Comparison of ENCODE assay signal across 15 cellular contexts in the genomic region with DNA sequence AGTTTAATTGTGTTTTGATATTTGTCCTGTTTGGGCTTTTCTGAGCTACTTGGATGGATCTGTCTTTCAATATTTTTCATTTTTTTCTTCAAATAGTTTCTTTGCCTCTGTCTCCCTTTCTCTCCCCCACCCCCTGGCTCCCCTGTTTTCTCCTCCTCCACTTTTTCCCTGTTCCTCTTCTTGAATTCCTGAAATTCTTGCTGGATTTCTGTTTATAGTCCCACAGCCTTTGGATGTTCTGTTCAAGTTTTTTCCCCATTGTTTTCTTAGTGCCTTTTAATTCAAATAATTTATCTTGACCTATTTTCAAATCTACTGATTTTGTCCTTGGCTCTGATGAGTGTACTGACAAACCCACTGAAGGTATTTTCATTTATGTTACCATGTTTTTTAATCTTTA.
"Had no signal": no experiment of that assay in that cellular context is flagged by ENCODE, and none has a peak within 500 bp of the region (broad histone marks: within the 10 kb centered on the region; RNA-seq: fewer than 3 reads in every experiment).

No MANE protein-coding gene starts in this region.

- DNase-seq: activated CD4-positive, alpha-beta T cell treated with anti-CD3 and anti-CD28 coated beads for 36 hours; activated CD8-positive, alpha-beta memory T cell treated with anti-CD3 and anti-CD28 coated beads, Interleukin-2, amount 50 U/mL, for 4 hours; activated CD8-positive, alpha-beta T cell treated with anti-CD3 and anti-CD28 coated beads for 36 hours; activated naive CD4-positive, alpha-beta T cell; foreskin fibroblast; glutamatergic neuron; stimulated activated CD4-positive, alpha-beta T cell treated with anti-CD3 and anti-CD28 coated beads, Interleukin-2, amount 100 ng/mL, for 48 hours; stimulated activated naive CD8-positive, alpha-beta T cell treated with anti-CD3 and anti-CD28 coated beads, Interleukin-15, Interleukin-2, amounts not matched to agents 100 U/mL and 50 U/mL, for 24 hours; T-helper 1 cell; upper lobe of right lung had no signal

- H3K4me3 ChIP-seq: suprapubic skin, upper lobe of right lung had no signal

- H3K36me3 ChIP-seq: upper lobe of right lung had no signal

- H3K4me3 Mint-ChIP-seq: activated CD4-positive, alpha-beta T cell treated with anti-CD3 and anti-CD28 coated beads for 36 hours; activated CD8-positive, alpha-beta T cell treated with anti-CD3 and anti-CD28 coated beads for 36 hours; central memory CD8-positive, alpha-beta T cell; dendritic cell treated with granulocyte-macrophage colony-stimulating factor and Interleukin-4, amounts not matched to agents 40 ng/mL and 50 ng/mL, for 4 days; natural killer cell treated with Interleukin-12 subunit alpha and Interleukin-12 subunit beta and Interleukin-15 and Interleukin-18, amount 100 ng/mL, for 72 hours had no signal

- H3K27ac ChIP-seq: suprapubic skin, upper lobe of right lung, VCaP had no signal

- H3K4me1 ChIP-seq: suprapubic skin, upper lobe of right lung had no signal

- H3K4me1 Mint-ChIP-seq: activated CD4-positive, alpha-beta T cell treated with anti-CD3 and anti-CD28 coated beads for 36 hours; central memory CD8-positive, alpha-beta T cell had no signal

- H3K27ac Mint-ChIP-seq: activated CD4-positive, alpha-beta T cell treated with anti-CD3 and anti-CD28 coated beads for 36 hours; activated CD8-positive, alpha-beta T cell treated with anti-CD3 and anti-CD28 coated beads for 36 hours; dendritic cell treated with granulocyte-macrophage colony-stimulating factor and Interleukin-4, amounts not matched to agents 40 ng/mL and 50 ng/mL, for 4 days; natural killer cell treated with Interleukin-12 subunit alpha and Interleukin-12 subunit beta and Interleukin-15 and Interleukin-18, amount 100 ng/mL, for 72 hours had no signal

- H3K27me3 Mint-ChIP-seq: activated CD4-positive, alpha-beta T cell treated with anti-CD3 and anti-CD28 coated beads for 36 hours; activated CD8-positive, alpha-beta T cell treated with anti-CD3 and anti-CD28 coated beads for 36 hours; central memory CD8-positive, alpha-beta T cell; dendritic cell treated with granulocyte-macrophage colony-stimulating factor and Interleukin-4, amounts not matched to agents 40 ng/mL and 50 ng/mL, for 4 days; natural killer cell treated with Interleukin-12 subunit alpha and Interleukin-12 subunit beta and Interleukin-15 and Interleukin-18, amount 100 ng/mL, for 72 hours had no signal
